In the genomic region with DNA sequence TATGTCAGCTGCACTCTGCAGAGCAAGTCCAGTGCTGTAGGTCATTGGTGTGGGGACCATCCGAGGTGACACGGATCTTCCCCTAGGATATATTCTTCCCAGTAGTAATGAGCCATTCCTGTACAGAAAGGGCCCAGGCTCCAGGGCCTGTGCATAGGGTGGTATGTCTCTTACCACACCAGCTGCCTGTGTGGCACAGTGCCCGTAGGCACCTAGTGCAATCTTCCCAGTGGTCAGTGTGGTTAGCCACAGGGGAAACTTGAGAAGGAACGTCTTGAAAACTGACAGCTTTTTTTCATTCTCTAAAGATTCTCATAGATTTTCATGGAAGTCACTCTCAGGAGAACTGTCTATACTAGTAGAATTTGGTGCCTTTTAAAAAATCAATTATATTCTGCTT, we compare ENCODE assay signal across 9 cellular contexts. TPM values are rescaled to one million over a fixed set of nuclear protein-coding genes. Genes with fewer than 3 reads are reported as not detected.
A peak's percentile ranks its signal among the peaks of the same experiment; 100 is the strongest.
DNase-seq lines count a peak whose midpoint lies in the region; ATAC-seq and TF ChIP-seq lines count a peak whose summit lies in the region.
"Had no signal": no experiment of that assay in that cellular context is flagged by ENCODE, and none has a peak within 500 bp of the region (broad histone marks: within the 10 kb centered on the region; RNA-seq: fewer than 3 reads in every experiment).

No MANE protein-coding gene starts in this region.

- peak; percentile 7 to 10 for ATAC-seq in right cardiac atrium
- ATAC-seq in Right ventricle myocardium superior (ENCODE audit: poor library complexity): no peak
- ATAC-seq in upper lobe of right lung: peak; percentile 74
- no peak for ATAC-seq in GM19455 (IDR thresholded peaks at IDR 0.05; ENCODE audit: unreplicated experiment)
- ATAC-seq: CD8-positive, alpha-beta T cell had no signal

- H3K4me1 ChIP-seq in right cardiac atrium (ENCODE audit: control insufficient read depth, insufficient read depth, low read length) (peaks cover 24% of the 10 kb centered on the region), upper lobe of right lung (peaks cover 28% of the 10 kb centered on the region)

- intact Hi-C loops in right cardiac atrium (cut with DNase I): no loop called here
- intact Hi-C loops in Right ventricle myocardium superior (cut with DNase I): no loop called here
- intact Hi-C loops in upper lobe of right lung (cut with DNase I): no loop called here

- peak in 2 of 3 donors; percentile 54 to 58 for DNase-seq in right cardiac atrium
- no peak for DNase-seq in Right ventricle myocardium superior
- peak; percentile 96 for DNase-seq in NCI-H226
- DNase-seq in choroid plexus epithelial cell (ENCODE audit: low read depth): peak; percentile 77
- DNase-seq in upper lobe of right lung: peak; percentile 69
- DNase-seq in activated effector memory CD4-positive, alpha-beta T cell treated with anti-CD3 and anti-CD28 coated beads, Interleukin-2, amount 50 U/mL, for 16 hours: no peak
- no peak for DNase-seq in NCI-H1105 (lab: John Stamatoyannopoulos, UW)
- DNase-seq: CD8-positive, alpha-beta T cell had no signal

- H3K4me3 ChIP-seq in right cardiac atrium (ENCODE audit: low read length): no peak overlapping the region
- no peak overlapping the region for H3K4me3 ChIP-seq in choroid plexus epithelial cell (ENCODE audit: low read depth, low read length)
- no peak overlapping the region for H3K4me3 ChIP-seq in upper lobe of right lung

- H3K36me3 ChIP-seq in upper lobe of right lung: no peaks in the 10 kb centered on the region

- H3K27ac ChIP-seq in right cardiac atrium (ENCODE audit: low read length) (no peak overlapping the region), upper lobe of right lung (no peak overlapping the region)

- TF ChIP-seq CTCF in choroid plexus epithelial cell (conservative IDR thresholded peaks at IDR 0.05; ENCODE audit: low read depth, low read length): no peak
- no peak for TF ChIP-seq CTCF in upper lobe of right lung (IDR thresholded peaks at IDR 0.05)

- WGBS in right cardiac atrium: 81% methylated on average over 4 of the region's 4 CpGs

- H3K27me3 ChIP-seq in right cardiac atrium (ENCODE audit: control insufficient read depth, insufficient read depth) (no peaks in the 10 kb centered on the region), upper lobe of right lung (no peaks in the 10 kb centered on the region)

- H3K9me3 ChIP-seq in right cardiac atrium (ENCODE audit: control insufficient read depth, low read length) (no peaks in the 10 kb centered on the region), upper lobe of right lung (no peaks in the 10 kb centered on the region)

RNA-seq across cellular contexts. Expression of a gene that starts 39.8 kb away (rescaled TPM):
- total RNA-seq in right cardiac atrium: 10 to 100 TPM; 47.8 to 58.3 (median 51.1) TPM
- polyA plus RNA-seq in right cardiac atrium: 77.4 TPM
- 58.3 TPM for total RNA-seq in Right ventricle myocardium superior
- total RNA-seq in upper lobe of right lung: 85.1 TPM

Comparison
In these comparisons a context has a peak if more than half of its experiments do, and no peak if none do; other contexts are left out.
1. ATAC-seq: peak in right cardiac atrium (2 of 2) and upper lobe of right lung (single experiment); none in Right ventricle myocardium superior (single experiment) and GM19455 (single experiment).
2. DNase-seq: peak in right cardiac atrium (2 of 3), NCI-H226 (single experiment), choroid plexus epithelial cell (single experiment) and upper lobe of right lung (single experiment); none in Right ventricle myocardium superior (single experiment), activated effector memory CD4-positive, alpha-beta T cell treated with anti-CD3 and anti-CD28 coated beads, Interleukin-2, amount 50 U/mL, for 16 hours (single experiment) and NCI-H1105 (single experiment).